7 cellular contexts compared by ENCODE assay signal in genomic region chr10:47897813-47898212, GRCh38. TPM values are rescaled to one million over a fixed set of nuclear protein-coding genes. Genes with fewer than 3 reads are reported as not detected.
"Had no signal": no experiment of that assay in that cellular context is flagged by ENCODE, and none has a peak within 500 bp of the region (broad histone marks: within the 10 kb centered on the region; RNA-seq: fewer than 3 reads in every experiment).

No MANE protein-coding gene starts in this region.

RNA-seq across cellular contexts. Expression of gene NPY4R2, which starts 20.6 kb away (rescaled TPM):
- total RNA-seq: thoracic aorta, thyroid gland, tibial nerve, ureter, uterus had no signal
- polyA plus RNA-seq: thymus, urinary bladder had no signal
